9 cellular contexts compared by ENCODE assay signal in genomic region chr10:93463723-93464511, GRCh38. TPM values are rescaled to one million over a fixed set of nuclear protein-coding genes. Genes with fewer than 3 reads are reported as not detected.
DNase-seq lines count a peak whose midpoint lies in the region; ATAC-seq and TF ChIP-seq lines count a peak whose summit lies in the region.
"Had no signal": no experiment of that assay in that cellular context is flagged by ENCODE, and none has a peak within 500 bp of the region (broad histone marks: within the 10 kb centered on the region; RNA-seq: fewer than 3 reads in every experiment).

No MANE protein-coding gene starts in this region.

- POLR2A ChIA-PET in RWPE1 (lab: Yijun Ruan, JAX; ENCODE audit: low non-redundant PET): interaction anchor here (0.6 kb wide), 1 partner anchor 94 kb away, joined by 3 read pairs; no protein-coding TSS in a partner anchor

- peaks cover 0 to 2% (median 2%) of the 10 kb centered on the region in 3 donors for H3K27me3 Mint-ChIP-seq in CD14-positive monocyte (ENCODE audit: low read depth in 3 of 3)
- H3K27me3 Mint-ChIP-seq: activated naive CD4-positive, alpha-beta T cell treated with anti-CD3 and anti-CD28 coated beads, Interleukin-2, amount 50 U/mL, for 24 hours had no signal

- H3K4me1 ChIP-seq in fibroblast of lung (ENCODE audit: control insufficient read depth, extremely low read depth, insufficient read depth, low read length) (peaks cover 68% of the 10 kb centered on the region), parathyroid adenoma (peaks cover 34% of the 10 kb centered on the region)

- H3K4me1 Mint-ChIP-seq in CD14-positive monocyte: peaks cover 72% of the 10 kb centered on the region
- H3K4me1 Mint-ChIP-seq: activated naive CD4-positive, alpha-beta T cell treated with anti-CD3 and anti-CD28 coated beads, Interleukin-2, amount 50 U/mL, for 24 hours had no signal

- peak overlapping the region; percentile 59 for H3K4me2 ChIP-seq in fibroblast of lung (ENCODE audit: extremely low read depth, insufficient read depth, low read length)
- H3K4me2 ChIP-seq in parathyroid adenoma (ENCODE audit: low read length): no peak overlapping the region

- H3K9me3 Mint-ChIP-seq in CD14-positive monocyte: peaks cover 0 to 1% (median 0%) of the 10 kb centered on the region in 7 donors
- H3K9me3 Mint-ChIP-seq: activated naive CD4-positive, alpha-beta T cell treated with anti-CD3 and anti-CD28 coated beads, Interleukin-2, amount 50 U/mL, for 24 hours had no signal

- H3K36me3 ChIP-seq in fibroblast of lung (ENCODE audit: control insufficient read depth, insufficient read depth, low read length) (peaks cover 3% of the 10 kb centered on the region), parathyroid adenoma (ENCODE audit: control insufficient read depth, insufficient read depth, low read length) (no peaks in the 10 kb centered on the region)

- CTCF ChIA-PET in RWPE1 (lab: Yijun Ruan, JAX): interaction anchor here (0.5 kb wide), 1 partner anchor 11 kb away, joined by 5 read pairs; no protein-coding TSS in a partner anchor

- TF ChIP-seq CTCF in CD14-positive monocyte (IDR thresholded peaks at IDR 0.05) (no peak), RWPE1 (conservative IDR thresholded peaks at IDR 0.05; ENCODE audit: low read depth) (no peak), fibroblast of lung (conservative IDR thresholded peaks at IDR 0.05 in 1 of 2, IDR thresholded peaks at IDR 0.05 in 1 of 2; ENCODE audit: low read depth in 1 of 2, low read length in 2 of 2) (no peak), parathyroid adenoma (IDR thresholded peaks at IDR 0.05) (no peak)

- H3K9me3 ChIP-seq in fibroblast of lung (ENCODE audit: control insufficient read depth, insufficient read depth, low read depth, low read length) (no peaks in the 10 kb centered on the region), parathyroid adenoma (ENCODE audit: control insufficient read depth, low read length) (no peaks in the 10 kb centered on the region)

- H3K79me2 ChIP-seq in fibroblast of lung (ENCODE audit: control insufficient read depth, insufficient read depth, low read length) (peaks cover 72% of the 10 kb centered on the region), parathyroid adenoma (peaks cover 15% of the 10 kb centered on the region)

- H3K4me3 Mint-ChIP-seq in CD14-positive monocyte: peak overlapping the region in 1 of 2 donors; percentile 66
- H3K4me3 Mint-ChIP-seq: activated naive CD4-positive, alpha-beta T cell treated with anti-CD3 and anti-CD28 coated beads, Interleukin-2, amount 50 U/mL, for 24 hours had no signal

- no peak overlapping the region for H2AFZ ChIP-seq in fibroblast of lung (ENCODE audit: low read length)
- peak overlapping the region; percentile 24 for H2AFZ ChIP-seq in parathyroid adenoma

- H3K27ac Mint-ChIP-seq in CD14-positive monocyte: peak overlapping the region; percentile 75 to 96 (median 90)
- H3K27ac Mint-ChIP-seq: activated naive CD4-positive, alpha-beta T cell treated with anti-CD3 and anti-CD28 coated beads, Interleukin-2, amount 50 U/mL, for 24 hours had no signal

- peaks cover 25 to 32% of the 10 kb centered on the region in 2 donors for H3K36me3 Mint-ChIP-seq in CD14-positive monocyte
- H3K36me3 Mint-ChIP-seq: activated naive CD4-positive, alpha-beta T cell treated with anti-CD3 and anti-CD28 coated beads, Interleukin-2, amount 50 U/mL, for 24 hours had no signal

- H3K27ac ChIP-seq in RWPE1 (peak overlapping the region; percentile 99), fibroblast of lung (ENCODE audit: insufficient read depth, low read length) (peak overlapping the region; percentile 96), parathyroid adenoma (peak overlapping the region; percentile 98)

- H3K4me3 ChIP-seq in fibroblast of lung (replicated peaks in 1 of 4; ENCODE audit: control extremely low read depth in 1 of 4, insufficient read depth in 1 of 4, low read depth in 3 of 4, low read length in 4 of 4) (no peak overlapping the region), parathyroid adenoma (ENCODE audit: low read depth, low read length) (no peak overlapping the region)

- intact Hi-C loops in CD14-positive monocyte (cut with micrococcal nuclease): no loop called here

- H3K9ac ChIP-seq in fibroblast of lung (ENCODE audit: insufficient read depth, low read length) (no peak overlapping the region), parathyroid adenoma (no peak overlapping the region)

- DNase-seq in CD14-positive monocyte (ENCODE audit: low spot score) (no peak), RWPE1 (ENCODE audit: low spot score) (no peak), fibroblast of lung (ENCODE audit: low read depth in 2 of 2) (peak; percentile 79 to 82), T-helper 1 cell (no peak)

- H3K27me3 ChIP-seq in fibroblast of lung (ENCODE audit: control insufficient read depth, insufficient read depth, low read length): no peaks in the 10 kb centered on the region
- H3K27me3 ChIP-seq in parathyroid adenoma (ENCODE audit: control insufficient read depth, insufficient read depth, low read length): no peaks in the 10 kb centered on the region

- no peaks in the 10 kb centered on the region for H4K20me1 ChIP-seq in fibroblast of lung (ENCODE audit: control insufficient read depth, extremely low read depth, insufficient read depth, low read length)

- ATAC-seq in HG03139 (IDR thresholded peaks at IDR 0.05; ENCODE audit: unreplicated experiment): no peak
- ATAC-seq in GM18517 (IDR thresholded peaks at IDR 0.05; ENCODE audit: unreplicated experiment): no peak
- no peak for ATAC-seq in GM19395 (IDR thresholded peaks at IDR 0.05; ENCODE audit: unreplicated experiment)

RNA-seq across cellular contexts. Expression of gene MYOF, which starts 18.2 kb away (rescaled TPM):
- polyA plus RNA-seq in CD14-positive monocyte (10 to 100 TPM in 1 of 2 donors, 1 to 10 TPM in 1; 9.7 to 14.5 TPM), fibroblast of lung (215 and 314 TPM in 2 replicates)
- 161 and 298 TPM in 2 replicates for total RNA-seq in fibroblast of lung
- polyA plus RNA-seq in fibroblast of lung (2012): 184 and 340 TPM in 2 replicates
- 121 and 188 TPM in 2 replicates for polyA minus RNA-seq in fibroblast of lung (ENCODE audit: low replicate concordance)

RNA-seq across cellular contexts. Expression of gene CEP55, which starts 32.5 kb away (rescaled TPM):
- polyA plus RNA-seq in CD14-positive monocyte: under 1 TPM in 1 of 2 donors, not detected in 1; 0.26 TPM
- total RNA-seq in fibroblast of lung: 2.1 and 19.0 TPM in 2 replicates
- polyA plus RNA-seq in fibroblast of lung: 16.1 and 51.6 TPM in 2 replicates
- 10.1 and 35.8 TPM in 2 replicates for polyA plus RNA-seq in fibroblast of lung (2012)
- polyA minus RNA-seq in fibroblast of lung (ENCODE audit: low replicate concordance): 2.0 and 2.1 TPM in 2 replicates

Comparison
In these comparisons a context has a peak if more than half of its experiments do, and no peak if none do; other contexts are left out.
1. DNase-seq: peak in fibroblast of lung (2 of 2); none in CD14-positive monocyte (single experiment), RWPE1 (single experiment) and T-helper 1 cell (0 of 5).
2. RNA of gene MYOF, which starts 18.2 kb away (polyA plus RNA-seq): 184 to 340 TPM in fibroblast of lung; 9.7 to 14.5 TPM in CD14-positive monocyte; every median in the first group is over 10 times any median in the second.
3. RNA of gene CEP55, which starts 32.5 kb away (polyA plus RNA-seq): 10.1 to 51.6 TPM in fibroblast of lung; 0.26 TPM in CD14-positive monocyte; every median in the first group is over 4 times any median in the second.
4. Peak in every context shown above with its lines, with median percentiles within 50 percentile points of each other: H3K27ac ChIP-seq.